15 cellular contexts compared by ENCODE assay signal in the genomic region with DNA sequence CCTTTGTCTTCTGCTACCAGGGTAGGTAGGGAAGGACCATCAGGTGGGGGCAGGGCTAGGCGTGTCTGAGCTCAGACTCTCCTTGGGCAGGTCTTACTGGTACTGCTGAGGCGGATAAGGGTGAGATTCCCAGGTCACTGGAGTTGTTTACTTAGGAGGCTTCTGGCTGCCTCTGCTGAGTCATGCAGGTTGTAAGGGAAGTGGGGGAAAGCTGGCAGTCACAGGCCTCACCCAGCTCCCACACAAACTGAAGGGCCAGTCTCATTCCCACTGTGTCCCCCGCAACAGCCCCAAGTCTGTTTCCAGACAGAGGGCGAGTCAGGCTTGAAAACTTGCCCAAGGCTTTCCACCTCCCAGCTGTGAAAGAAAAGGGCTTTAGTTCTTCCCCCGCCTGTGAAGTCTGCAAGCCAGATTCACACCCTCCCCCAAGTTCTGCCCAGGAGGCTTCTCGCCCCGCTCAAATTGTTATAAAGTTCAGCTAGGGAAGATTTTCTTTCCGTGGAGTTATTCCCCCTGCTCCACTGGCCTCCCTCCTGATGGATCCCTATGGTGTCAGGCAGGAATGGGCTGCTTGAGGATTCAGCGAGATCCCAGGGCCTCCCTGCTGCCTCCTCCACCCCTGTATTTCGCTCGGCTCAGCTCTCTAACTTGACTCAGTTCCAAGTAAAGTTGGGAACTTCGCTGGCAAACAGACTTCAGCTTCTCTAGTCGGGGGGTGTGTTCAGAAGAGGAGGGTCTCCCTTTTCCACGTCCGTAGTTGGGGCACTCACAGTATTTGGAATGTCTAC.
DNase-seq lines count a peak whose midpoint lies in the region; ATAC-seq and TF ChIP-seq lines count a peak whose summit lies in the region.
"Had no signal": no experiment of that assay in that cellular context is flagged by ENCODE, and none has a peak within 500 bp of the region (broad histone marks: within the 10 kb centered on the region; RNA-seq: fewer than 3 reads in every experiment).

No MANE protein-coding gene starts in this region.

- H3K79me2 ChIP-seq in GM23338 (replicated peaks; ENCODE audit: insufficient read depth) (no peaks in the 10 kb centered on the region), PC-9 (ENCODE audit: low read depth) (no peaks in the 10 kb centered on the region)

- H3K4me3 Mint-ChIP-seq in GM23338 (no peak overlapping the region), nephron progenitor cell (no peak overlapping the region)
- H3K4me3 Mint-ChIP-seq: activated CD4-positive, alpha-beta T cell treated with anti-CD3 and anti-CD28 coated beads for 36 hours; mesothelial cell of epicardium had no signal

- BruUV-seq in PC-9 (replicated peaks; lab: Mats Ljungman, UMichigan), result no TSS peak

- no peak overlapping the region for H2AFZ ChIP-seq in GM23338
- H2AFZ ChIP-seq in PC-9, result no peak overlapping the region

- intact Hi-C loops in PC-9 (cut with micrococcal nuclease; ENCODE audit: unreplicated experiment), result no loop called here

- H3K36me3 Mint-ChIP-seq in GM23338 (ENCODE audit: low read depth) (peaks cover 16% of the 10 kb centered on the region; the same call in 2 of the 3 replicates), nephron progenitor cell (ENCODE audit: low read depth) (peaks cover 42% of the 10 kb centered on the region)
- H3K36me3 Mint-ChIP-seq: activated naive CD4-positive, alpha-beta T cell treated with anti-CD3 and anti-CD28 coated beads, Interleukin-2, amount 50 U/mL, for 72 hours had no signal

- peaks cover 6% of the 10 kb centered on the region for H3K27me3 Mint-ChIP-seq in GM23338 (ENCODE audit: insufficient read depth, low read depth, poor library complexity)
- H3K27me3 Mint-ChIP-seq in nephron progenitor cell (ENCODE audit: low read depth, poor library complexity), result peaks cover 4% of the 10 kb centered on the region

- H4K20me1 ChIP-seq in GM23338 (replicated peaks; ENCODE audit: insufficient read depth), result no peaks in the 10 kb centered on the region
- no peaks in the 10 kb centered on the region for H4K20me1 ChIP-seq in PC-9 (ENCODE audit: insufficient read depth)

- H3K27ac ChIP-seq in GM23338 (ENCODE audit: low read depth), result no peak overlapping the region
- peak overlapping the region; percentile 56 for H3K27ac ChIP-seq in PC-9
- H3K27ac ChIP-seq: upper lobe of right lung had no signal

- H3K4me1 Mint-ChIP-seq in GM23338 (no peaks in the 10 kb centered on the region; the same call in 2 of the 3 replicates), nephron progenitor cell (no peaks in the 10 kb centered on the region)
- H3K4me1 Mint-ChIP-seq: activated CD4-positive, alpha-beta T cell treated with anti-CD3 and anti-CD28 coated beads for 36 hours had no signal

- H3K4me2 ChIP-seq in GM23338, result no peak overlapping the region
- 0 out of 2 replicates have a peak overlapping the region, but pooled peaks have one; percentile 7 for H3K4me2 ChIP-seq in PC-9

- H3F3A ChIP-seq in GM23338 (replicated peaks; ENCODE audit: low read depth) (no peaks in the 10 kb centered on the region), PC-9 (ENCODE audit: insufficient read depth, low read depth) (no peaks in the 10 kb centered on the region)

- H3K27me3 ChIP-seq in GM23338 (ENCODE audit: insufficient read depth) (no peaks in the 10 kb centered on the region), PC-9 (ENCODE audit: insufficient read depth, low read depth) (no peaks in the 10 kb centered on the region)
- H3K27me3 ChIP-seq: upper lobe of right lung had no signal

- H3K9me3 Mint-ChIP-seq in GM23338 (peaks cover 12% of the 10 kb centered on the region), nephron progenitor cell (peaks cover 56% of the 10 kb centered on the region)

- H3K4me1 ChIP-seq in GM23338 (ENCODE audit: insufficient read depth), result no peaks in the 10 kb centered on the region
- peaks cover 6% of the 10 kb centered on the region; the same call in 1 of the 2 replicates for H3K4me1 ChIP-seq in PC-9 (replicated peaks; ENCODE audit: insufficient read depth)
- H3K4me1 ChIP-seq: upper lobe of right lung had no signal

- H3K9me3 ChIP-seq in PC-9 (ENCODE audit: insufficient read depth, low read depth), result 0 out of 2 replicates have a peak, but pooled peaks cover 6% of the 10 kb centered on the region

- POLR2A ChIA-PET in PC-9 (lab: Charles Lee; ENCODE audit: unreplicated experiment), result no interaction called here

- H3K36me3 ChIP-seq in GM23338 (ENCODE audit: insufficient read depth) (no peaks in the 10 kb centered on the region), PC-9 (ENCODE audit: low read depth) (no peaks in the 10 kb centered on the region)
- H3K36me3 ChIP-seq: upper lobe of right lung had no signal

- CTCF ChIA-PET in PC-9 (lab: Charles Lee), result no interaction called here

- no peak for TF ChIP-seq CTCF in GM23338 (conservative IDR thresholded peaks at IDR 0.05; ENCODE audit: low read depth in 2 of 2)
- no peak for TF ChIP-seq CTCF in PC-9 (conservative IDR thresholded peaks at IDR 0.05)
- no peak for TF ChIP-seq CTCF in nephron progenitor cell (IDR thresholded peaks at IDR 0.05)

- H3K4me3 ChIP-seq in GM23338 (no peak overlapping the region), PC-9 (no peak overlapping the region)
- H3K4me3 ChIP-seq: upper lobe of right lung had no signal

- H3K9me2 ChIP-seq in GM23338 (ENCODE audit: insufficient read depth), result 0 out of 2 replicates have a peak, but pooled peaks cover 3% of the 10 kb centered on the region
- H3K9me2 ChIP-seq in PC-9 (ENCODE audit: insufficient read depth), result no peaks in the 10 kb centered on the region

- ATAC-seq in GM23338, result no peak
- ATAC-seq: activated CD4-positive, alpha-beta T cell treated with anti-CD3 and anti-CD28 coated beads for 36 hours; activated naive CD4-positive, alpha-beta T cell treated with anti-CD3 and anti-CD28 coated beads, Interleukin-2, amount 50 U/mL, for 72 hours; upper lobe of right lung had no signal

- DNase-seq in GM23338 (ENCODE audit: low spot score) (no peak), PC-9 (peak; percentile 24 to 36), ecto neural progenitor cell (ENCODE audit: low spot score) (peak; percentile 37), nephron progenitor cell (no peak), mesenteric fat pad (ENCODE audit: low spot score) (no peak), NCI-H2081 (lab: John Stamatoyannopoulos, UW) (no peak), NCI-H748 treated with DMSO at 0.1 percent for 48 hours (lab: John Stamatoyannopoulos, UW) (no peak), AG20443 (ENCODE audit: low spot score) (no peak)
- DNase-seq: activated CD4-positive, alpha-beta T cell treated with anti-CD3 and anti-CD28 coated beads for 36 hours; activated T-cell treated with anti-CD3 and anti-CD28 coated beads for 4 hours; DND-41; T-helper 2 cell; upper lobe of right lung had no signal

- H3K27ac Mint-ChIP-seq in GM23338 (peak overlapping the region; percentile 90), nephron progenitor cell (peak overlapping the region; percentile 92)
- H3K27ac Mint-ChIP-seq: activated CD4-positive, alpha-beta T cell treated with anti-CD3 and anti-CD28 coated beads for 36 hours; mesothelial cell of epicardium had no signal

Comparison
In these comparisons a context has a peak if more than half of its experiments do, and no peak if none do; other contexts are left out.
1. DNase-seq: peak in PC-9 (2 of 2) and ecto neural progenitor cell (single experiment); none in GM23338 (single experiment), nephron progenitor cell (single experiment), mesenteric fat pad (single experiment), NCI-H2081 (0 of 2), NCI-H748 treated with DMSO at 0.1 percent for 48 hours (single experiment) and AG20443 (single experiment).